ENCODE assay signal across 17 cellular contexts in genomic region chr2:20317690-20318089, GRCh38.
"Had no signal": no experiment of that assay in that cellular context is flagged by ENCODE, and none has a peak within 500 bp of the region (broad histone marks: within the 10 kb centered on the region; RNA-seq: fewer than 3 reads in every experiment).

No MANE protein-coding gene starts in this region.

- H3K27me3 ChIP-seq: esophagus muscularis mucosa, gastroesophageal sphincter, heart left ventricle, sigmoid colon, tibial artery had no signal

- H3K4me3 Mint-ChIP-seq: activated naive CD4-positive, alpha-beta T cell treated with anti-CD3 and anti-CD28 coated beads for 36 hours; activated T-cell treated with anti-CD3 and anti-CD28 coated beads, Interleukin-2, amount 50 U/mL, for 4 hours; stimulated activated naive B cell treated with anti-CD40 and anti-IgM and Interleukin-4, amounts not matched to agents 10 μg/mL and 1 μg/mL and 100 μg/mL, for 72 hours had no signal

- FAIRE-seq: endothelial cell of umbilical vein, kidney had no signal

- DNase-seq: activated CD4-positive, alpha-beta T cell treated with anti-CD3 and anti-CD28 coated beads, Interleukin-2, amount 50 U/mL, for 1 hour; activated naive CD4-positive, alpha-beta T cell treated with anti-CD3 and anti-CD28 coated beads for 36 hours; activated T-cell treated with anti-CD3 and anti-CD28 coated beads, Interleukin-2, amount 50 U/mL, for 4 hours; effector CD4-positive, alpha-beta T cell; heart left ventricle; kidney; occipital lobe; posterior cingulate gyrus; sigmoid colon; stimulated activated CD4-positive, alpha-beta T cell treated with anti-CD3 and anti-CD28 coated beads, Interleukin-4, amount 100 ng/mL, for 24 hours; stimulated activated naive B cell treated with anti-CD40 and anti-IgM and Interleukin-4, amounts not matched to agents 10 μg/mL and 1 μg/mL and 100 μg/mL, for 72 hours; T1000; tibial artery had no signal

- H3K27me3 Mint-ChIP-seq: stimulated activated naive B cell treated with anti-CD40 and anti-IgM and Interleukin-4, amounts not matched to agents 10 μg/mL and 1 μg/mL and 100 μg/mL, for 72 hours had no signal

- H3K9me3 ChIP-seq: esophagus muscularis mucosa, gastroesophageal sphincter, heart left ventricle, sigmoid colon, tibial artery had no signal

- H3K27ac ChIP-seq: esophagus muscularis mucosa, gastroesophageal sphincter, heart left ventricle, sigmoid colon, tibial artery had no signal

- ATAC-seq: activated T-cell treated with anti-CD3 and anti-CD28 coated beads, Interleukin-2, amount 50 U/mL, for 4 hours; gastroesophageal sphincter; heart left ventricle; left lobe of liver; stimulated activated naive B cell treated with anti-CD40 and anti-IgM and Interleukin-4, amounts not matched to agents 10 μg/mL and 1 μg/mL and 100 μg/mL, for 72 hours had no signal

- H3K27ac Mint-ChIP-seq: activated naive CD4-positive, alpha-beta T cell treated with anti-CD3 and anti-CD28 coated beads for 36 hours had no signal

- H3K9me3 Mint-ChIP-seq: activated naive CD4-positive, alpha-beta T cell treated with anti-CD3 and anti-CD28 coated beads for 36 hours; activated T-cell treated with anti-CD3 and anti-CD28 coated beads, Interleukin-2, amount 50 U/mL, for 4 hours; stimulated activated naive B cell treated with anti-CD40 and anti-IgM and Interleukin-4, amounts not matched to agents 10 μg/mL and 1 μg/mL and 100 μg/mL, for 72 hours had no signal
